ENCODE assay signal across 9 cellular contexts in genomic region chr13:28136916-28137315, GRCh38. TPM values are rescaled to one million over a fixed set of nuclear protein-coding genes. Genes with fewer than 3 reads are reported as not detected.
DNase-seq lines count a peak whose midpoint lies in the region; ATAC-seq and TF ChIP-seq lines count a peak whose summit lies in the region.
"Had no signal": no experiment of that assay in that cellular context is flagged by ENCODE, and none has a peak within 500 bp of the region (broad histone marks: within the 10 kb centered on the region; RNA-seq: fewer than 3 reads in every experiment).

No MANE protein-coding gene starts in this region.

- H3K4me1 ChIP-seq in iPS-20b (ENCODE audit: insufficient read depth, low read length) (peaks cover 6% of the 10 kb centered on the region), tibial artery (peaks cover 0 to 30% (median 11%) of the 10 kb centered on the region in 4 donors)

- DNase-seq in activated naive CD4-positive, alpha-beta T cell treated with anti-CD3 and anti-CD28 coated beads for 36 hours, result peak; percentile 25
- no peak for DNase-seq in activated naive CD4-positive, alpha-beta T cell (lab: John Stamatoyannopoulos, UW)
- DNase-seq in WTC11 (ENCODE audit: low spot score) (no peak), tibial artery (no peak), NCI-H345 treated with DMSO at 0.1 percent for 48 hours (lab: John Stamatoyannopoulos, UW; ENCODE audit: unreplicated experiment) (no peak), T-helper 9 cell (no peak)

- peak overlapping the region; percentile 92; the same call in 1 of the 2 replicates for H3K9ac ChIP-seq in iPS-20b (ENCODE audit: low read depth, low read length)

- CTCF ChIA-PET in activated naive CD4-positive, alpha-beta T cell treated with anti-CD3 and anti-CD28 coated beads for 36 hours (lab: Charles Lee), result no interaction called here
- CTCF ChIA-PET in WTC11 (lab: Charles Lee), result no interaction called here

- no peaks in the 10 kb centered on the region for H3K27me3 Mint-ChIP-seq in activated naive CD4-positive, alpha-beta T cell treated with anti-CD3 and anti-CD28 coated beads for 36 hours (ENCODE audit: low read depth)
- H3K27me3 Mint-ChIP-seq in WTC11 (ENCODE audit: low read depth), result no peaks in the 10 kb centered on the region; the same call in 1 of the 2 replicates

- no peak for ATAC-seq in WTC11
- ATAC-seq in GM21360 (IDR thresholded peaks at IDR 0.05; ENCODE audit: unreplicated experiment), result no peak

- H3K36me3 Mint-ChIP-seq in activated naive CD4-positive, alpha-beta T cell treated with anti-CD3 and anti-CD28 coated beads for 36 hours (ENCODE audit: low read depth), result no peaks in the 10 kb centered on the region
- no peaks in the 10 kb centered on the region for H3K36me3 Mint-ChIP-seq in WTC11

- H3K4me1 Mint-ChIP-seq in activated naive CD4-positive, alpha-beta T cell treated with anti-CD3 and anti-CD28 coated beads for 36 hours (ENCODE audit: low read depth), result peaks cover 25% of the 10 kb centered on the region
- peaks cover 29% of the 10 kb centered on the region for H3K4me1 Mint-ChIP-seq in WTC11

- H3K27me3 ChIP-seq in iPS-20b (ENCODE audit: insufficient read depth, low read length) (no peaks in the 10 kb centered on the region), tibial artery (no peaks in the 10 kb centered on the region)

- intact Hi-C loops in activated naive CD4-positive, alpha-beta T cell treated with anti-CD3 and anti-CD28 coated beads for 36 hours (cut with micrococcal nuclease), result loop anchor here (5.0 kb wide), 2 partner anchors 500 to 885 kb away; partner anchors contain the start of gene RPL21
- intact Hi-C loops in tibial artery (cut with DNase I; ENCODE audit: low total_unique reads), result loop anchor here (10.0 kb wide), 2 partner anchors 508 to 522 kb away; no protein-coding TSS in a partner anchor

- peak overlapping the region; percentile 82 for H3K4me3 ChIP-seq in iPS-20b (ENCODE audit: low read length)
- peak overlapping the region; percentile 92 to 94 for H3K4me3 ChIP-seq in tibial artery

- no peaks in the 10 kb centered on the region for H3K36me3 ChIP-seq in iPS-20b (ENCODE audit: insufficient read depth, low read depth, low read length)
- H3K36me3 ChIP-seq in tibial artery, result no peaks in the 10 kb centered on the region

- H3K27ac ChIP-seq in iPS-20b (ENCODE audit: low read length) (no peak overlapping the region), tibial artery (peak overlapping the region in 1 of 2 donors; percentile 96)

- H3K9me3 ChIP-seq in iPS-20b (ENCODE audit: insufficient read depth, low read depth, low read length) (no peaks in the 10 kb centered on the region), tibial artery (no peaks in the 10 kb centered on the region)

- peak overlapping the region; percentile 96 for H3K27ac Mint-ChIP-seq in activated naive CD4-positive, alpha-beta T cell treated with anti-CD3 and anti-CD28 coated beads for 36 hours
- peak overlapping the region; percentile 97; the same call in 1 of the 2 replicates for H3K27ac Mint-ChIP-seq in WTC11

- POLR2A ChIA-PET in WTC11 (lab: Charles Lee), result no interaction called here

- H3K4me3 Mint-ChIP-seq in activated naive CD4-positive, alpha-beta T cell treated with anti-CD3 and anti-CD28 coated beads for 36 hours, result peak overlapping the region; percentile 77
- peak overlapping the region; percentile 83 for H3K4me3 Mint-ChIP-seq in WTC11

- no peaks in the 10 kb centered on the region for H3K9me3 Mint-ChIP-seq in activated naive CD4-positive, alpha-beta T cell treated with anti-CD3 and anti-CD28 coated beads for 36 hours
- H3K9me3 Mint-ChIP-seq in WTC11, result no peaks in the 10 kb centered on the region

- TF ChIP-seq CTCF in WTC11 (IDR thresholded peaks at IDR 0.05) (no peak), tibial artery (IDR thresholded peaks at IDR 0.05) (no peak)

TF ChIP-seq in WTC11, 78 proteins besides CTCF, POLR2A, EP300 and RAD21:
- TF ChIP-seq IRF1 (CRISPR knock-in tag; IDR thresholded peaks at IDR 0.05) (no peak), PRRX2 (CRISPR knock-in tag; IDR thresholded peaks at IDR 0.05) (no peak), E2F4 (CRISPR knock-in tag; IDR thresholded peaks at IDR 0.05; ENCODE audit: borderline replicate concordance, low read depth) (no peak), ATF1 (CRISPR knock-in tag; IDR thresholded peaks at IDR 0.05) (no peak), ZNF138 (CRISPR knock-in tag; conservative IDR thresholded peaks at IDR 0.05) (no peak), HMGXB4 (CRISPR knock-in tag; IDR thresholded peaks at IDR 0.05) (no peak), ZNF396 (CRISPR knock-in tag; IDR thresholded peaks at IDR 0.05; ENCODE audit: borderline replicate concordance) (no peak), ZNF671 (CRISPR knock-in tag; IDR thresholded peaks at IDR 0.05) (no peak), ZNF317 (CRISPR knock-in tag; IDR thresholded peaks at IDR 0.05; ENCODE audit: borderline replicate concordance, low read depth) (no peak), ZNF281 (CRISPR knock-in tag; IDR thresholded peaks at IDR 0.05) (no peak), TEAD4 (CRISPR knock-in tag; IDR thresholded peaks at IDR 0.05) (no peak), GABPB1 (CRISPR knock-in tag; IDR thresholded peaks at IDR 0.05) (no peak), NFE2L1 (CRISPR knock-in tag; IDR thresholded peaks at IDR 0.05) (no peak), MYBL2 (CRISPR knock-in tag; IDR thresholded peaks at IDR 0.05) (no peak), TP53 (CRISPR knock-in tag; IDR thresholded peaks at IDR 0.05) (no peak), CREM (CRISPR knock-in tag; IDR thresholded peaks at IDR 0.05) (no peak), FOXP1 (CRISPR knock-in tag; IDR thresholded peaks at IDR 0.05; ENCODE audit: borderline replicate concordance) (no peak), ZNF121 (CRISPR knock-in tag; IDR thresholded peaks at IDR 0.05) (no peak)

RNA-seq across cellular contexts. Expression of gene PAN3, which starts 1.4 kb away (rescaled TPM):
- 10 to 100 TPM; 21.2 to 21.7 TPM for total RNA-seq in activated naive CD4-positive, alpha-beta T cell treated with anti-CD3 and anti-CD28 coated beads for 36 hours
- 33.1 to 37.8 TPM (median 34.2 TPM) in 3 replicates for total RNA-seq in WTC11 (2021)

RNA-seq across cellular contexts. Expression of gene FLT3, which starts 36.5 kb away (rescaled TPM):
- not detected for total RNA-seq in activated naive CD4-positive, alpha-beta T cell treated with anti-CD3 and anti-CD28 coated beads for 36 hours
- 0.15 to 0.34 TPM (median 0.16 TPM) in 3 replicates for total RNA-seq in WTC11 (2021)
- total RNA-seq: dermis microvascular lymphatic vessel endothelial cell had no signal
